In the genomic region with DNA sequence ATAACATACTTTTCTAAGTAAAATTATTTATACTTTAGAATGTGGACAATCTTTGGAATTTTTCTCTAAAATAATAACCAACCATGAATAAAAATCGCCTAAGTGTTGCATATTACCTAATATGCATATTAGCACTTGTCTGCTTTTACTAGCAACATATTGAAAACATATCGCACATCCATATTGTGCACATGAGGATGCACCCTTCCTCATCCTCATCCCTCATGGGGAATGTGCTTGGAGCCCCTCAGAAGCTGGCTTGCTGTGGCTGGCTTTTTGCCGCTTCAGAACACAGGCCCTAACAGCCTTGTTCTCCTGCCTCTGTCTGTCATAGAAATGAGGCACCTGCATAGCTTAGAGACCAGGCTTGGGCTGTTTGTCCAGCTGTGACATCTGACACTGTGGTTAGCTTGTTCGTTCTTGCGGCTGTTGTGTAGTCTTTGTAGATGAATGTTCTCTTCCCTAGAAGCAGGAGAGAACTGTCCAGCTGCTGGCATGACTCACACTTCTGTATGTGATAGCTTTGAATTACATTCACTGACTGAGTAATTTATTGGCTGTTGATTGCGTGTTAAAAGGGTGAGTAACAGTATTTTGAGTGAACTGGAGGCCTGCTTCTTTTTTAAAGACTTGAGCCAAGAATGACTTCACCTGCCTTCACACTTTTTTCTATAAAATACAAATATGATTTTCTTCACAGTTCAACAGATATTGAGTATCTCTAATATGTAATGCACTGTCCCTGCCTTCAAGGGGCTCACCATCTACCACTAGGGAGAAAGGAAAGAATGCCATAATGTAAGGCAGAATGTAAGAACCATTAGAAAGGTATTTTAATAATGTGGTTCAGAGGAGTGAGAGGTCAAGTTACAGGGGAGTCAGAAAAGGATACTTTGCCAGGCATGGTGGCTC, we compare ENCODE assay signal across 1 cellular context.
TF ChIP-seq lines count a peak whose summit lies in the region.

No MANE protein-coding gene starts in this region.

TF ChIP-seq in K562, 482 proteins besides CTCF, POLR2A, EP300 and RAD21 (continued from another document and continues in another):
- TF ChIP-seq, protein P1, sequence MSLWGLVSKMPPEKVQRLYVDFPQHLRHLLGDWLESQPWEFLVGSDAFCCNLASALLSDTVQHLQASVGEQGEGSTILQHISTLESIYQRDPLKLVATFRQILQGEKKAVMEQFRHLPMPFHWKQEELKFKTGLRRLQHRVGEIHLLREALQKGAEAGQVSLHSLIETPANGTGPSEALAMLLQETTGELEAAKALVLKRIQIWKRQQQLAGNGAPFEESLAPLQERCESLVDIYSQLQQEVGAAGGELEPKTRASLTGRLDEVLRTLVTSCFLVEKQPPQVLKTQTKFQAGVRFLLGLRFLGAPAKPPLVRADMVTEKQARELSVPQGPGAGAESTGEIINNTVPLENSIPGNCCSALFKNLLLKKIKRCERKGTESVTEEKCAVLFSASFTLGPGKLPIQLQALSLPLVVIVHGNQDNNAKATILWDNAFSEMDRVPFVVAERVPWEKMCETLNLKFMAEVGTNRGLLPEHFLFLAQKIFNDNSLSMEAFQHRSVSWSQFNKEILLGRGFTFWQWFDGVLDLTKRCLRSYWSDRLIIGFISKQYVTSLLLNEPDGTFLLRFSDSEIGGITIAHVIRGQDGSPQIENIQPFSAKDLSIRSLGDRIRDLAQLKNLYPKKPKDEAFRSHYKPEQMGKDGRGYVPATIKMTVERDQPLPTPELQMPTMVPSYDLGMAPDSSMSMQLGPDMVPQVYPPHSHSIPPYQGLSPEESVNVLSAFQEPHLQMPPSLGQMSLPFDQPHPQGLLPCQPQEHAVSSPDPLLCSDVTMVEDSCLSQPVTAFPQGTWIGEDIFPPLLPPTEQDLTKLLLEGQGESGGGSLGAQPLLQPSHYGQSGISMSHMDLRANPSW (CRISPR knock-in tag; IDR thresholded peaks at IDR 0.05) = no peak
- TF ChIP-seq, protein P2, sequence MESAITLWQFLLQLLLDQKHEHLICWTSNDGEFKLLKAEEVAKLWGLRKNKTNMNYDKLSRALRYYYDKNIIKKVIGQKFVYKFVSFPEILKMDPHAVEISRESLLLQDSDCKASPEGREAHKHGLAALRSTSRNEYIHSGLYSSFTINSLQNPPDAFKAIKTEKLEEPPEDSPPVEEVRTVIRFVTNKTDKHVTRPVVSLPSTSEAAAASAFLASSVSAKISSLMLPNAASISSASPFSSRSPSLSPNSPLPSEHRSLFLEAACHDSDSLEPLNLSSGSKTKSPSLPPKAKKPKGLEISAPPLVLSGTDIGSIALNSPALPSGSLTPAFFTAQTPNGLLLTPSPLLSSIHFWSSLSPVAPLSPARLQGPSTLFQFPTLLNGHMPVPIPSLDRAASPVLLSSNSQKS (CRISPR knock-in tag; IDR thresholded peaks at IDR 0.05) = no peak
- TF ChIP-seq, protein P3, sequence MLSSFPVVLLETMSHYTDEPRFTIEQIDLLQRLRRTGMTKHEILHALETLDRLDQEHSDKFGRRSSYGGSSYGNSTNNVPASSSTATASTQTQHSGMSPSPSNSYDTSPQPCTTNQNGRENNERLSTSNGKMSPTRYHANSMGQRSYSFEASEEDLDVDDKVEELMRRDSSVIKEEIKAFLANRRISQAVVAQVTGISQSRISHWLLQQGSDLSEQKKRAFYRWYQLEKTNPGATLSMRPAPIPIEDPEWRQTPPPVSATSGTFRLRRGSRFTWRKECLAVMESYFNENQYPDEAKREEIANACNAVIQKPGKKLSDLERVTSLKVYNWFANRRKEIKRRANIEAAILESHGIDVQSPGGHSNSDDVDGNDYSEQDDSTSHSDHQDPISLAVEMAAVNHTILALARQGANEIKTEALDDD (IDR thresholded peaks at IDR 0.05) = peak; percentile 52; the same call in 1 of the 2 replicates
- TF ChIP-seq ZNF699 (CRISPR knock-in tag; IDR thresholded peaks at IDR 0.05; ENCODE audit: insufficient replicate concordance) (no peak), CBFA2T2 (conservative IDR thresholded peaks at IDR 0.05) (peak; percentile 97), ZBTB8A (IDR thresholded peaks at IDR 0.05; ENCODE audit: partially characterized antibody) (no peak), ARID1B (IDR thresholded peaks at IDR 0.05) (peak; percentile 90), CBFB (CRISPR knock-in tag; IDR thresholded peaks at IDR 0.05) (peak; percentile 98), CEBPB (tag; IDR thresholded peaks at IDR 0.05) (no peak), RNF2 (IDR thresholded peaks at IDR 0.05) (peak; percentile 82), ESRRA (IDR thresholded peaks at IDR 0.05; ENCODE audit: borderline replicate concordance, low read depth) (peak; percentile 48; the same call in 1 of the 2 replicates), HSF4 (CRISPR knock-in tag; IDR thresholded peaks at IDR 0.05; ENCODE audit: borderline replicate concordance) (no peak), IFI16 (CRISPR knock-in tag; IDR thresholded peaks at IDR 0.05) (no peak), TAF1 (IDR thresholded peaks at IDR 0.05; ENCODE audit: control insufficient read depth, extremely low read depth, insufficient read depth, low read length, severe bottlenecking) (no peak), ZNF75A (CRISPR knock-in tag; IDR thresholded peaks at IDR 0.05) (no peak), ZNF830 (CRISPR knock-in tag; IDR thresholded peaks at IDR 0.05) (no peak), ZC3H4 (CRISPR knock-in tag; IDR thresholded peaks at IDR 0.05; ENCODE audit: borderline replicate concordance) (no peak), PHF21A (IDR thresholded peaks at IDR 0.05; ENCODE audit: borderline replicate concordance, low read depth) (0 out of 2 replicates have a peak, but pooled peaks have one; percentile 13), NR2C2 (CRISPR knock-in tag; IDR thresholded peaks at IDR 0.05) (no peak), NR2C2 (tag; IDR thresholded peaks at IDR 0.05) (peak; percentile 60; the same call in 1 of the 2 replicates), RUNX1 (IDR thresholded peaks at IDR 0.05; ENCODE audit: low read depth) (0 out of 2 replicates have a peak, but pooled peaks have one; percentile 73), DMBX1 (CRISPR knock-in tag; IDR thresholded peaks at IDR 0.05; ENCODE audit: borderline replicate concordance) (peak; percentile 84; the same call in 1 of the 2 replicates), EHMT2 (IDR thresholded peaks at IDR 0.05) (peak; percentile 97), NRF1 (conservative IDR thresholded peaks at IDR 0.05 in 1 of 2, IDR thresholded peaks at IDR 0.05 in 1 of 2) (no peak; a peak in 1 of 4 replicates), RFX1 (IDR thresholded peaks at IDR 0.05) (no peak), SIN3A (IDR thresholded peaks at IDR 0.05; ENCODE audit: borderline replicate concordance in 2 of 2, control insufficient read depth in 1 of 2, low read depth in 2 of 2, low read length in 2 of 2) (no peak), CBX1 (IDR thresholded peaks at IDR 0.05; ENCODE audit: low read depth) (peak; percentile 44; the same call in 1 of the 2 replicates), MECOM (CRISPR knock-in tag; IDR thresholded peaks at IDR 0.05) (no peak)
- TF ChIP-seq, protein P4, sequence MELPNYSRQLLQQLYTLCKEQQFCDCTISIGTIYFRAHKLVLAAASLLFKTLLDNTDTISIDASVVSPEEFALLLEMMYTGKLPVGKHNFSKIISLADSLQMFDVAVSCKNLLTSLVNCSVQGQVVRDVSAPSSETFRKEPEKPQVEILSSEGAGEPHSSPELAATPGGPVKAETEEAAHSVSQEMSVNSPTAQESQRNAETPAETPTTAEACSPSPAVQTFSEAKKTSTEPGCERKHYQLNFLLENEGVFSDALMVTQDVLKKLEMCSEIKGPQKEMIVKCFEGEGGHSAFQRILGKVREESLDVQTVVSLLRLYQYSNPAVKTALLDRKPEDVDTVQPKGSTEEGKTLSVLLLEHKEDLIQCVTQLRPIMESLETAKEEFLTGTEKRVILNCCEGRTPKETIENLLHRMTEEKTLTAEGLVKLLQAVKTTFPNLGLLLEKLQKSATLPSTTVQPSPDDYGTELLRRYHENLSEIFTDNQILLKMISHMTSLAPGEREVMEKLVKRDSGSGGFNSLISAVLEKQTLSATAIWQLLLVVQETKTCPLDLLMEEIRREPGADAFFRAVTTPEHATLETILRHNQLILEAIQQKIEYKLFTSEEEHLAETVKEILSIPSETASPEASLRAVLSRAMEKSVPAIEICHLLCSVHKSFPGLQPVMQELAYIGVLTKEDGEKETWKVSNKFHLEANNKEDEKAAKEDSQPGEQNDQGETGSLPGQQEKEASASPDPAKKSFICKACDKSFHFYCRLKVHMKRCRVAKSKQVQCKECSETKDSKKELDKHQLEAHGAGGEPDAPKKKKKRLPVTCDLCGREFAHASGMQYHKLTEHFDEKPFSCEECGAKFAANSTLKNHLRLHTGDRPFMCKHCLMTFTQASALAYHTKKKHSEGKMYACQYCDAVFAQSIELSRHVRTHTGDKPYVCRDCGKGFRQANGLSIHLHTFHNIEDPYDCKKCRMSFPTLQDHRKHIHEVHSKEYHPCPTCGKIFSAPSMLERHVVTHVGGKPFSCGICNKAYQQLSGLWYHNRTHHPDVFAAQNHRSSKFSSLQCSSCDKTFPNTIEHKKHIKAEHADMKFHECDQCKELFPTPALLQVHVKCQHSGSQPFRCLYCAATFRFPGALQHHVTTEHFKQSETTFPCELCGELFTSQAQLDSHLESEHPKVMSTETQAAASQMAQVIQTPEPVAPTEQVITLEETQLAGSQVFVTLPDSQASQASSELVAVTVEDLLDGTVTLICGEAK (IDR thresholded peaks at IDR 0.05) = no peak
- TF ChIP-seq, protein P4 (CRISPR knock-in tag; IDR thresholded peaks at IDR 0.05) = no peak
- TF ChIP-seq, protein P5, sequence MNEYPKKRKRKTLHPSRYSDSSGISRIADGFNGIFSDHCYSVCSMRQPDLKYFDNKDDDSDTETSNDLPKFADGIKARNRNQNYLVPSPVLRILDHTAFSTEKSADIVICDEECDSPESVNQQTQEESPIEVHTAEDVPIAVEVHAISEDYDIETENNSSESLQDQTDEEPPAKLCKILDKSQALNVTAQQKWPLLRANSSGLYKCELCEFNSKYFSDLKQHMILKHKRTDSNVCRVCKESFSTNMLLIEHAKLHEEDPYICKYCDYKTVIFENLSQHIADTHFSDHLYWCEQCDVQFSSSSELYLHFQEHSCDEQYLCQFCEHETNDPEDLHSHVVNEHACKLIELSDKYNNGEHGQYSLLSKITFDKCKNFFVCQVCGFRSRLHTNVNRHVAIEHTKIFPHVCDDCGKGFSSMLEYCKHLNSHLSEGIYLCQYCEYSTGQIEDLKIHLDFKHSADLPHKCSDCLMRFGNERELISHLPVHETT (CRISPR knock-in tag; conservative IDR thresholded peaks at IDR 0.05 in 1 of 2, IDR thresholded peaks at IDR 0.05 in 1 of 2) = peak in 1 of 2 experiments; percentile 76; a peak in 1 of 4 replicates
- TF ChIP-seq, protein P6, sequence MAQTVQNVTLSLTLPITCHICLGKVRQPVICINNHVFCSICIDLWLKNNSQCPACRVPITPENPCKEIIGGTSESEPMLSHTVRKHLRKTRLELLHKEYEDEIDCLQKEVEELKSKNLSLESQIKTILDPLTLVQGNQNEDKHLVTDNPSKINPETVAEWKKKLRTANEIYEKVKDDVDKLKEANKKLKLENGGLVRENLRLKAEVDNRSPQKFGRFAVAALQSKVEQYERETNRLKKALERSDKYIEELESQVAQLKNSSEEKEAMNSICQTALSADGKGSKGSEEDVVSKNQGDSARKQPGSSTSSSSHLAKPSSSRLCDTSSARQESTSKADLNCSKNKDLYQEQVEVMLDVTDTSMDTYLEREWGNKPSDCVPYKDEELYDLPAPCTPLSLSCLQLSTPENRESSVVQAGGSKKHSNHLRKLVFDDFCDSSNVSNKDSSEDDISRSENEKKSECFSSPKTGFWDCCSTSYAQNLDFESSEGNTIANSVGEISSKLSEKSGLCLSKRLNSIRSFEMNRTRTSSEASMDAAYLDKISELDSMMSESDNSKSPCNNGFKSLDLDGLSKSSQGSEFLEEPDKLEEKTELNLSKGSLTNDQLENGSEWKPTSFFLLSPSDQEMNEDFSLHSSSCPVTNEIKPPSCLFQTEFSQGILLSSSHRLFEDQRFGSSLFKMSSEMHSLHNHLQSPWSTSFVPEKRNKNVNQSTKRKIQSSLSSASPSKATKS (CRISPR knock-in tag; IDR thresholded peaks at IDR 0.05) = no peak
- TF ChIP-seq, protein P7, sequence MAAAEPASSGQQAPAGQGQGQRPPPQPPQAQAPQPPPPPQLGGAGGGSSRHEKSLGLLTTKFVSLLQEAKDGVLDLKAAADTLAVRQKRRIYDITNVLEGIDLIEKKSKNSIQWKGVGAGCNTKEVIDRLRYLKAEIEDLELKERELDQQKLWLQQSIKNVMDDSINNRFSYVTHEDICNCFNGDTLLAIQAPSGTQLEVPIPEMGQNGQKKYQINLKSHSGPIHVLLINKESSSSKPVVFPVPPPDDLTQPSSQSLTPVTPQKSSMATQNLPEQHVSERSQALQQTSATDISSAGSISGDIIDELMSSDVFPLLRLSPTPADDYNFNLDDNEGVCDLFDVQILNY (CRISPR knock-in tag; IDR thresholded peaks at IDR 0.05) = no peak
- TF ChIP-seq, protein P8, sequence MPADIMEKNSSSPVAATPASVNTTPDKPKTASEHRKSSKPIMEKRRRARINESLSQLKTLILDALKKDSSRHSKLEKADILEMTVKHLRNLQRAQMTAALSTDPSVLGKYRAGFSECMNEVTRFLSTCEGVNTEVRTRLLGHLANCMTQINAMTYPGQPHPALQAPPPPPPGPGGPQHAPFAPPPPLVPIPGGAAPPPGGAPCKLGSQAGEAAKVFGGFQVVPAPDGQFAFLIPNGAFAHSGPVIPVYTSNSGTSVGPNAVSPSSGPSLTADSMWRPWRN (IDR thresholded peaks at IDR 0.05; ENCODE audit: low read depth) = peak; percentile 88
